25 cellular contexts compared by ENCODE assay signal in genomic region chrX:13756381-13756780, GRCh38.
"Had no signal": no experiment of that assay in that cellular context is flagged by ENCODE, and none has a peak within 500 bp of the region (broad histone marks: within the 10 kb centered on the region; RNA-seq: fewer than 3 reads in every experiment).

No MANE protein-coding gene starts in this region.

- H3K27me3 Mint-ChIP-seq: activated CD8-positive, alpha-beta T cell treated with anti-CD3 and anti-CD28 coated beads for 36 hours; activated naive CD8-positive, alpha-beta T cell treated with anti-CD3 and anti-CD28 coated beads, Interleukin-2, amount 10 ng/mL, durations not matched to agents 7 days and 5 days had no signal

- DNase-seq: activated CD4-positive, alpha-beta T cell treated with anti-CD3 and anti-CD28 coated beads for 4 hours; activated CD8-positive, alpha-beta memory T cell treated with anti-CD3 and anti-CD28 coated beads, Interleukin-2, amount 50 U/mL, for 4 hours; activated CD8-positive, alpha-beta T cell treated with anti-CD3 and anti-CD28 coated beads for 36 hours; activated naive CD4-positive, alpha-beta T cell treated with anti-CD3 and anti-CD28 coated beads, Interleukin-2, amount 50 U/mL, for 16 hours; activated naive CD8-positive, alpha-beta T cell treated with anti-CD3 and anti-CD28 coated beads, Interleukin-2, amount 10 ng/mL, durations not matched to agents 7 days and 5 days; activated T-cell treated with anti-CD3 and anti-CD28 coated beads, Interleukin-2, amount 50 U/mL, for 72 hours; adrenal gland; anterior cingulate cortex; central memory CD4-positive, alpha-beta T cell; NCI-H1105 treated with DMSO at 0.1 percent for 48 hours; NCI-H146; NCI-H187 treated with DMSO at 0.1 percent for 48 hours; NCI-H2081 treated with DMSO at 0.1 percent for 48 hours; NCI-H2171; NCI-H2227 treated with DMSO at 0.1 percent for 48 hours; NCI-H526; NCI-H774; OCI-M1; Right ventricle myocardium superior; RPMI8226; SJCRH30; SK-N-SH; T-helper 1 cell had no signal

- H3K27ac Mint-ChIP-seq: activated CD8-positive, alpha-beta T cell treated with anti-CD3 and anti-CD28 coated beads for 36 hours; activated naive CD8-positive, alpha-beta T cell treated with anti-CD3 and anti-CD28 coated beads, Interleukin-2, amount 10 ng/mL, durations not matched to agents 7 days and 5 days; activated T-cell treated with anti-CD3 and anti-CD28 coated beads, Interleukin-2, amount 50 U/mL, for 72 hours; activated T-helper 2 cell treated with anti-CD3 and anti-CD28 coated beads, Interferon-gamma antibody, Interleukin-2, Interleukin-4, amounts not matched to agents 10 μg/mL and 5 μg/mL and 100 μg/mL, durations not matched to agents 14 hours and 24 hours and 36 hours had no signal

- H3K4me2 ChIP-seq: SK-N-SH had no signal

- H3K27me3 ChIP-seq: adrenal gland, SJCRH30 had no signal

- H3K9ac ChIP-seq: SK-N-SH had no signal

- FAIRE-seq: bronchial epithelial cell had no signal

- H3K27ac ChIP-seq: adrenal gland, SJCRH30 had no signal

- H3K4me1 ChIP-seq: adrenal gland had no signal

- H3K9me3 ChIP-seq: adrenal gland, SJCRH30, SK-N-SH had no signal

- H3K4me3 Mint-ChIP-seq: activated CD8-positive, alpha-beta T cell treated with anti-CD3 and anti-CD28 coated beads for 36 hours; activated naive CD8-positive, alpha-beta T cell treated with anti-CD3 and anti-CD28 coated beads, Interleukin-2, amount 10 ng/mL, durations not matched to agents 7 days and 5 days; activated T-cell treated with anti-CD3 and anti-CD28 coated beads, Interleukin-2, amount 50 U/mL, for 72 hours had no signal

- H3K4me3 ChIP-seq: adrenal gland, SJCRH30 had no signal

- H3K9me3 Mint-ChIP-seq: activated CD8-positive, alpha-beta T cell treated with anti-CD3 and anti-CD28 coated beads for 36 hours; activated naive CD8-positive, alpha-beta T cell treated with anti-CD3 and anti-CD28 coated beads, Interleukin-2, amount 10 ng/mL, durations not matched to agents 7 days and 5 days; activated T-cell treated with anti-CD3 and anti-CD28 coated beads, Interleukin-2, amount 50 U/mL, for 72 hours; activated T-helper 2 cell treated with anti-CD3 and anti-CD28 coated beads, Interferon-gamma antibody, Interleukin-2, Interleukin-4, amounts not matched to agents 10 μg/mL and 5 μg/mL and 100 μg/mL, durations not matched to agents 14 hours and 24 hours and 36 hours had no signal
